ENCODE assay signal across 27 cellular contexts in genomic region chr12:15794196-15794595, GRCh38.
"Had no signal": no experiment of that assay in that cellular context is flagged by ENCODE, and none has a peak within 500 bp of the region (broad histone marks: within the 10 kb centered on the region; RNA-seq: fewer than 3 reads in every experiment).

No MANE protein-coding gene starts in this region.

- DNase-seq: hypothalamus; immature natural killer cell; kidney; left colon; left lung; mesendoderm; naive B cell; natural killer cell; nephron progenitor cell; ovary; right cardiac atrium; stimulated activated CD4-positive, alpha-beta T cell treated with anti-CD3 and anti-CD28 coated beads, Interleukin-12 subunit alpha, Interleukin-12 subunit beta, amount 100 ng/mL, for 4 hours; stimulated activated CD4-positive, alpha-beta T cell treated with anti-CD3 and anti-CD28 coated beads, Interleukin-15, amount 100 ng/mL, for 24 hours; stimulated activated CD4-positive, alpha-beta T cell treated with anti-CD3 and anti-CD28 coated beads, Interleukin-2, amount 100 ng/mL, for 24 hours; stimulated activated CD4-positive, alpha-beta T cell treated with anti-CD3 and anti-CD28 coated beads, Interleukin-4, amount 100 ng/mL, for 1 hour; stimulated activated naive B cell treated with anti-CD40 and anti-IgM and Interleukin-4, amounts not matched to agents 10 μg/mL and 1 μg/mL and 100 μg/mL, for 72 hours; stimulated activated naive CD8-positive, alpha-beta T cell treated with anti-CD3 and anti-CD28 coated beads, Interleukin-15, Interleukin-2, amounts not matched to agents 100 U/mL and 50 U/mL, for 24 hours; stomach; testis; thyroid gland; transverse colon; upper lobe of left lung had no signal

- H3K27ac ChIP-seq: left lung, ovary, skin epidermis, stomach, testis, thyroid gland, transverse colon, upper lobe of left lung, vagina had no signal

- H3K4me3 ChIP-seq: left lung, lung, ovary, skin epidermis, stomach, testis, thyroid gland, transverse colon, upper lobe of left lung, vagina had no signal

- H3K27me3 ChIP-seq: ovary, stomach, testis, thyroid gland, transverse colon, upper lobe of left lung, vagina had no signal

- H3K9me3 ChIP-seq: left lung, ovary, stomach, testis, thyroid gland, transverse colon, upper lobe of left lung, vagina had no signal

- FAIRE-seq: islet of Langerhans had no signal

- ATAC-seq: left colon; left lung; natural killer cell; right cardiac atrium; sciatic nerve; stimulated activated naive B cell treated with anti-CD40 and anti-IgM and Interleukin-4, amounts not matched to agents 10 μg/mL and 1 μg/mL and 100 μg/mL, for 72 hours; stimulated activated naive CD8-positive, alpha-beta T cell treated with anti-CD3 and anti-CD28 coated beads, Interleukin-15, Interleukin-2, amounts not matched to agents 100 U/mL and 50 U/mL, for 24 hours had no signal

- H3K36me3 ChIP-seq: left lung, ovary, stomach, thyroid gland, transverse colon, upper lobe of left lung, vagina had no signal
